11 cellular contexts compared by ENCODE assay signal in the genomic region with DNA sequence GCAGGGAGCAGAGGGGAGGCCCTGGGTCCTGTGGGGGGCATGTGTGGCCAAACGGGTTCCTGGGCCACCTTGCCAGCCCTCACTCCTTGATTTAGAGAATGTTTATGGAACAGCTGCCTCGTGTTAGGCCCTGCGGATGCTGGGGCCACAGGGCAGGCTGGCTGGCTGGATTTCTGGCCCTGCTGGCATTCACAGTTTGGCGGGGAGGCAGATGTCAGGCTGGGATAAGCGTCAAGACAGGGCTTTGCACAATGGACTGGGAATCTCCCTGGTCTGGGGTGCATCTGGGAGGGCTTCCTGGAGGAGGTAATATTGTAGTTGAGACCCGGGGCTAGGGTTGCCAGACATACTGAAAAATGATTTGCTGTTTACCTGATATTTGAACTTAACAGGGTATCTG. TPM values are rescaled to one million over a fixed set of nuclear protein-coding genes. Genes with fewer than 3 reads are reported as not detected.
DNase-seq lines count a peak whose midpoint lies in the region; ATAC-seq, FAIRE-seq and TF ChIP-seq lines count a peak whose summit lies in the region.
"Had no signal": no experiment of that assay in that cellular context is flagged by ENCODE, and none has a peak within 500 bp of the region (broad histone marks: within the 10 kb centered on the region; RNA-seq: fewer than 3 reads in every experiment).

No MANE protein-coding gene starts in this region.

- H3K36me3 ChIP-seq in body of pancreas (replicated peaks in 1 of 2; ENCODE audit: insufficient read depth in 1 of 2, low read depth in 2 of 2) (no peaks in the 10 kb centered on the region), kidney (ENCODE audit: control insufficient read depth in 1 of 2, insufficient read depth in 2 of 2, low read length in 2 of 2) (no peaks in the 10 kb centered on the region), stomach smooth muscle (ENCODE audit: control insufficient read depth in 2 of 2, insufficient read depth in 2 of 2, low read length in 2 of 2) (no peaks in the 10 kb centered on the region), MG63 (no peaks in the 10 kb centered on the region; the same call in 1 of the 2 replicates)

- H3K4me1 ChIP-seq in body of pancreas: peaks cover 50% of the 10 kb centered on the region
- H3K4me1 ChIP-seq in kidney (ENCODE audit: control insufficient read depth in 1 of 2, insufficient read depth in 1 of 2, low read depth in 1 of 2, low read length in 2 of 2): peaks cover 36 to 38% of the 10 kb centered on the region in 2 donors
- H3K4me1 ChIP-seq in stomach smooth muscle (ENCODE audit: control insufficient read depth, insufficient read depth, low read length): peaks cover 90% of the 10 kb centered on the region

- intact Hi-C loops in body of pancreas (cut with DNase I): no loop called here
- intact Hi-C loops in kidney (cut with DNase I): no loop called here

- H3K27ac ChIP-seq in body of pancreas (peak overlapping the region in 3 of 4 donors; percentile 44 to 84 (median 75)), kidney (ENCODE audit: low read depth in 2 of 2, low read length in 2 of 2) (peak overlapping the region; percentile 88 to 89), stomach smooth muscle (ENCODE audit: low read length) (peak overlapping the region; percentile 98)

- H3K4me3 ChIP-seq in HFF-Myc (replicated peaks; ENCODE audit: low read depth, low read length) (peak overlapping the region; percentile 5; the same call in 1 of the 2 replicates), body of pancreas (no peak overlapping the region), kidney (ENCODE audit: low read length in 2 of 2) (peak overlapping the region in 1 of 2 donors; percentile 55), stomach smooth muscle (ENCODE audit: low read length in 2 of 2) (peak overlapping the region; percentile 54 to 78), MG63 (no peak overlapping the region)

- DNase-seq in HFF-Myc (ENCODE audit: extremely low read depth, low read depth) (no peak), body of pancreas (no peak), kidney (no peak), T-helper 9 cell (no peak), ecto neural progenitor cell (ENCODE audit: low spot score) (no peak), MG63 (no peak), GM10248 (ENCODE audit: extremely low spot score) (no peak)
- DNase-seq: activated naive CD8-positive, alpha-beta T cell treated with anti-CD3 and anti-CD28 coated beads for 36 hours; naive B cell; T-helper 2 cell had no signal

- CTCF ChIA-PET in GM10248 (lab: Yijun Ruan, JAX): no interaction called here

- WGBS in body of pancreas, 2 donors: 63 to 78% methylated on average over 4 to 6 of the region's 6 CpGs

- H3K9me3 ChIP-seq in body of pancreas (no peaks in the 10 kb centered on the region), kidney (ENCODE audit: control insufficient read depth in 1 of 2, low read length in 2 of 2) (no peaks in the 10 kb centered on the region), stomach smooth muscle (ENCODE audit: control insufficient read depth in 2 of 2, low read length in 2 of 2) (no peaks in the 10 kb centered on the region), MG63 (no peaks in the 10 kb centered on the region)

- ATAC-seq in body of pancreas: no peak

- H3K27me3 ChIP-seq in body of pancreas (no peaks in the 10 kb centered on the region), stomach smooth muscle (ENCODE audit: control insufficient read depth in 1 of 2, insufficient read depth in 2 of 2, low read length in 2 of 2) (no peaks in the 10 kb centered on the region), MG63 (no peaks in the 10 kb centered on the region)

- no peak for FAIRE-seq in kidney (lab: Jason Lieb, UNC)

- H3K9ac ChIP-seq in kidney (ENCODE audit: low read length in 2 of 2) (peak overlapping the region; percentile 48 to 80), stomach smooth muscle (ENCODE audit: low read length in 2 of 2) (peak overlapping the region; percentile 78 to 89)

- TF ChIP-seq CTCF in HFF-Myc (IDR thresholded peaks at IDR 0.05; ENCODE audit: low read depth, low read length, missing control alignments): no peak
- no peak for TF ChIP-seq CTCF in body of pancreas (IDR thresholded peaks at IDR 0.05)
- no peak for TF ChIP-seq CTCF in kidney (IDR thresholded peaks at IDR 0.05; ENCODE audit: borderline replicate concordance, extremely low read depth, insufficient read depth)
- TF ChIP-seq CTCF in GM10248 (IDR thresholded peaks at IDR 0.05; ENCODE audit: control extremely low read depth, extremely low read depth, low read depth, missing control alignments): no peak

- no peak for TF ChIP-seq POLR2A in body of pancreas (IDR thresholded peaks at IDR 0.05)

- POLR2A ChIA-PET in GM10248 (lab: Yijun Ruan, JAX): no interaction called here

RNA-seq across cellular contexts. Expression of gene NCS1, which starts 13.8 kb away (rescaled TPM):
- total RNA-seq in body of pancreas: 1 to 10 TPM; 3.9 to 4.3 TPM
- 37.4 TPM for total RNA-seq in kidney
- 27.7 TPM for polyA plus RNA-seq in kidney (ENCODE audit: insufficient read depth, low read depth, low replicate concordance)
- 16.6 and 34.4 TPM in 2 replicates for total RNA-seq in MG63 (2014; rRNA removed; shearing (Covaris generic); ENCODE audit: low replicate concordance)

Comparison
In these comparisons a context has a peak if more than half of its experiments do, and no peak if none do; other contexts are left out.
1. H3K4me3 ChIP-seq: peak in HFF-Myc (single experiment) and stomach smooth muscle (2 of 2); none in body of pancreas (0 of 2) and MG63 (single experiment).
2. Peak in every context shown above with its lines, with median percentiles within 50 percentile points of each other: H3K27ac ChIP-seq.